Comparison of ENCODE assay signal across 28 cellular contexts in genomic region chr1:161844696-161845095, GRCh38.
"Had no signal": no experiment of that assay in that cellular context is flagged by ENCODE, and none has a peak within 500 bp of the region (broad histone marks: within the 10 kb centered on the region; RNA-seq: fewer than 3 reads in every experiment).

No MANE protein-coding gene starts in this region.

- H3K9me3 Mint-ChIP-seq: natural killer cell; nephron; neural progenitor cell; stimulated activated effector memory CD8-positive, alpha-beta T cell treated with anti-CD3 and anti-CD28 coated beads, Interleukin-12 subunit alpha, Interleukin-12 subunit beta, amount 100 ng/mL, for 72 hours; stimulated activated naive B cell treated with anti-CD40 and anti-IgM and Interleukin-4, amounts not matched to agents 10 μg/mL and 1 μg/mL and 100 μg/mL, for 72 hours; stimulated activated naive CD8-positive, alpha-beta T cell treated with anti-CD3 and anti-CD28 coated beads, Interleukin-15, Interleukin-2, amounts not matched to agents 100 ng/mL and 50 ng/mL, for 24 hours; type B pancreatic cell had no signal

- H3K27me3 ChIP-seq: neural progenitor cell, ovary, right lobe of liver, sigmoid colon, stomach, thyroid gland, tibial nerve, upper lobe of right lung, uterus had no signal

- DNase-seq: natural killer cell; occipital lobe; ovary; posterior cingulate gyrus; psoas muscle; right cardiac atrium; right lobe of liver; sigmoid colon; small intestine; stimulated activated CD4-positive, alpha-beta T cell treated with anti-CD3 and anti-CD28 coated beads, Interleukin-15, amount 100 ng/mL, for 24 hours; stimulated activated CD4-positive, alpha-beta T cell treated with anti-CD3 and anti-CD28 coated beads, Interleukin-2, amount 100 ng/mL, for 24 hours; stimulated activated CD4-positive, alpha-beta T cell treated with anti-CD3 and anti-CD28 coated beads, Interleukin-2, amount 100 ng/mL, for 48 hours; stimulated activated CD4-positive, alpha-beta T cell treated with anti-CD3 and anti-CD28 coated beads, Interleukin-4, amount 100 ng/mL, for 24 hours; stimulated activated naive B cell treated with anti-CD40 and anti-IgM and Interleukin-4, amounts not matched to agents 10 μg/mL and 1 μg/mL and 100 μg/mL, for 72 hours; stimulated activated naive CD4-positive, alpha-beta T cell treated with Interleukin-2 at 50 U/mL for 16 hours; stomach; thyroid gland; upper lobe of right lung; uterus had no signal

- H3K4me3 ChIP-seq: neural progenitor cell, ovary, psoas muscle, right lobe of liver, sigmoid colon, stomach, thoracic aorta, thyroid gland, tibial nerve, upper lobe of right lung, uterus had no signal

- H3K36me3 ChIP-seq: neural progenitor cell, ovary, thoracic aorta, thyroid gland, uterus had no signal

- H3K4me3 Mint-ChIP-seq: natural killer cell; nephron; neural progenitor cell; stimulated activated effector memory CD8-positive, alpha-beta T cell treated with anti-CD3 and anti-CD28 coated beads, Interleukin-12 subunit alpha, Interleukin-12 subunit beta, amount 100 ng/mL, for 72 hours; stimulated activated naive B cell treated with anti-CD40 and anti-IgM and Interleukin-4, amounts not matched to agents 10 μg/mL and 1 μg/mL and 100 μg/mL, for 72 hours; stimulated activated naive CD8-positive, alpha-beta T cell treated with anti-CD3 and anti-CD28 coated beads, Interleukin-15, Interleukin-2, amounts not matched to agents 100 ng/mL and 50 ng/mL, for 24 hours; type B pancreatic cell had no signal

- H3K27ac ChIP-seq: neural progenitor cell, ovary, parathyroid adenoma, psoas muscle, right lobe of liver, sigmoid colon, stomach, thoracic aorta, thyroid gland, tibial nerve, upper lobe of right lung, uterus had no signal

- H3K27me3 Mint-ChIP-seq: progenitor cell of endocrine pancreas; stimulated activated naive B cell treated with anti-CD40 and anti-IgM and Interleukin-4, amounts not matched to agents 10 μg/mL and 1 μg/mL and 100 μg/mL, for 72 hours; stimulated activated naive CD8-positive, alpha-beta T cell treated with anti-CD3 and anti-CD28 coated beads, Interleukin-15, Interleukin-2, amounts not matched to agents 100 ng/mL and 50 ng/mL, for 24 hours; type B pancreatic cell had no signal

- H3K79me2 ChIP-seq: parathyroid adenoma had no signal

- H3K27ac Mint-ChIP-seq: natural killer cell; nephron; neural progenitor cell; progenitor cell of endocrine pancreas; stimulated activated effector memory CD8-positive, alpha-beta T cell treated with anti-CD3 and anti-CD28 coated beads, Interleukin-12 subunit alpha, Interleukin-12 subunit beta, amount 100 ng/mL, for 72 hours; stimulated activated naive B cell treated with anti-CD40 and anti-IgM and Interleukin-4, amounts not matched to agents 10 μg/mL and 1 μg/mL and 100 μg/mL, for 72 hours; stimulated activated naive CD8-positive, alpha-beta T cell treated with anti-CD3 and anti-CD28 coated beads, Interleukin-15, Interleukin-2, amounts not matched to agents 100 ng/mL and 50 ng/mL, for 24 hours; type B pancreatic cell had no signal

- H3K9ac ChIP-seq: neural progenitor cell, parathyroid adenoma had no signal

- H2AFZ ChIP-seq: neural progenitor cell, parathyroid adenoma had no signal

- H3K9me3 ChIP-seq: ovary, psoas muscle, right lobe of liver, sigmoid colon, stomach, thoracic aorta, thyroid gland, tibial nerve, upper lobe of right lung, uterus had no signal

- H3K4me2 ChIP-seq: neural progenitor cell had no signal

- FAIRE-seq: small intestine had no signal

- ATAC-seq: natural killer cell; psoas muscle; right cardiac atrium; right lobe of liver; stimulated activated effector memory CD8-positive, alpha-beta T cell treated with anti-CD3 and anti-CD28 coated beads, Interleukin-12 subunit alpha, Interleukin-12 subunit beta, amount 100 ng/mL, for 72 hours; stimulated activated naive B cell treated with anti-CD40 and anti-IgM and Interleukin-4, amounts not matched to agents 10 μg/mL and 1 μg/mL and 100 μg/mL, for 72 hours; upper lobe of right lung had no signal

- H3K4me1 Mint-ChIP-seq: neural progenitor cell; stimulated activated naive B cell treated with anti-CD40 and anti-IgM and Interleukin-4, amounts not matched to agents 10 μg/mL and 1 μg/mL and 100 μg/mL, for 72 hours had no signal

- H3K4me1 ChIP-seq: neural progenitor cell, parathyroid adenoma, right lobe of liver, stomach, upper lobe of right lung, uterus had no signal
